Comparison of ENCODE assay signal across 16 cellular contexts in genomic region chr2:11921030-11921583, GRCh38.
"Had no signal": no experiment of that assay in that cellular context is flagged by ENCODE, and none has a peak within 500 bp of the region (broad histone marks: within the 10 kb centered on the region; RNA-seq: fewer than 3 reads in every experiment).

No MANE protein-coding gene starts in this region.

- ATAC-seq: activated CD4-positive, CD25-positive, alpha-beta regulatory T cell treated with anti-CD3 and anti-CD28 coated beads, Interleukin-2, amount 50 U/mL, for 24 hours; activated CD8-positive, alpha-beta memory T cell treated with anti-CD3 and anti-CD28 coated beads, Interleukin-2, amount 10 ng/mL, durations not matched to agents 7 days and 5 days; activated naive CD4-positive, alpha-beta T cell treated with anti-CD3 and anti-CD28 coated beads, Interleukin-2, amount 50 U/mL, for 72 hours; left cardiac atrium; naive thymus-derived CD4-positive, alpha-beta T cell had no signal

- H3K27ac ChIP-seq: brain microvascular endothelial cell, epithelial cell of prostate, parathyroid adenoma, skin epidermis, tibial artery, uterus had no signal

- H3K9me3 ChIP-seq: tibial artery, uterus had no signal

- H3K27me3 ChIP-seq: brain microvascular endothelial cell, tibial artery, uterus had no signal

- H3K9ac ChIP-seq: parathyroid adenoma had no signal

- H3K4me3 Mint-ChIP-seq: activated CD8-positive, alpha-beta memory T cell treated with anti-CD3 and anti-CD28 coated beads, Interleukin-2, amount 10 ng/mL, durations not matched to agents 7 days and 5 days; activated T-cell treated with anti-CD3 and anti-CD28 coated beads, Interleukin-2, amount 50 U/mL, for 24 hours; naive thymus-derived CD4-positive, alpha-beta T cell had no signal

- H3K4me1 ChIP-seq: parathyroid adenoma, tibial artery, uterus had no signal

- H3K4me3 ChIP-seq: skin epidermis, tibial artery, uterus had no signal

- H2AFZ ChIP-seq: parathyroid adenoma had no signal

- H3K36me3 ChIP-seq: brain microvascular endothelial cell, tibial artery, uterus had no signal

- H3K4me1 Mint-ChIP-seq: activated CD8-positive, alpha-beta memory T cell treated with anti-CD3 and anti-CD28 coated beads, Interleukin-2, amount 10 ng/mL, durations not matched to agents 7 days and 5 days had no signal

- H3K36me3 Mint-ChIP-seq: activated CD8-positive, alpha-beta memory T cell treated with anti-CD3 and anti-CD28 coated beads, Interleukin-2, amount 10 ng/mL, durations not matched to agents 7 days and 5 days; activated naive CD4-positive, alpha-beta T cell treated with anti-CD3 and anti-CD28 coated beads, Interleukin-2, amount 50 U/mL, for 72 hours; naive thymus-derived CD4-positive, alpha-beta T cell had no signal

- H3K27ac Mint-ChIP-seq: activated CD8-positive, alpha-beta memory T cell treated with anti-CD3 and anti-CD28 coated beads, Interleukin-2, amount 10 ng/mL, durations not matched to agents 7 days and 5 days; activated naive CD4-positive, alpha-beta T cell treated with anti-CD3 and anti-CD28 coated beads, Interleukin-2, amount 50 U/mL, for 72 hours; activated T-cell treated with anti-CD3 and anti-CD28 coated beads, Interleukin-2, amount 50 U/mL, for 24 hours had no signal

- H3K9me3 Mint-ChIP-seq: activated naive CD4-positive, alpha-beta T cell treated with anti-CD3 and anti-CD28 coated beads, Interleukin-2, amount 50 U/mL, for 72 hours; activated T-cell treated with anti-CD3 and anti-CD28 coated beads, Interleukin-2, amount 50 U/mL, for 24 hours had no signal

- H3K79me2 ChIP-seq: parathyroid adenoma had no signal

- DNase-seq: activated CD4-positive, alpha-beta T cell treated with anti-CD3 and anti-CD28 coated beads, Interleukin-2, amount 50 U/mL, for 4 hours; activated CD8-positive, alpha-beta memory T cell treated with anti-CD3 and anti-CD28 coated beads, Interleukin-2, amount 10 ng/mL, durations not matched to agents 7 days and 5 days; activated effector memory CD4-positive, alpha-beta T cell treated with Interleukin-2 at 50 U/mL for 16 hours; activated T-cell treated with anti-CD3 and anti-CD28 coated beads, Interleukin-2, amount 50 U/mL, for 24 hours; brain microvascular endothelial cell; effector memory CD4-positive, alpha-beta T cell; hippocampal formation; left cardiac atrium; naive thymus-derived CD4-positive, alpha-beta T cell; tibial artery; uterus had no signal
